8 cellular contexts compared by ENCODE assay signal in the genomic region with DNA sequence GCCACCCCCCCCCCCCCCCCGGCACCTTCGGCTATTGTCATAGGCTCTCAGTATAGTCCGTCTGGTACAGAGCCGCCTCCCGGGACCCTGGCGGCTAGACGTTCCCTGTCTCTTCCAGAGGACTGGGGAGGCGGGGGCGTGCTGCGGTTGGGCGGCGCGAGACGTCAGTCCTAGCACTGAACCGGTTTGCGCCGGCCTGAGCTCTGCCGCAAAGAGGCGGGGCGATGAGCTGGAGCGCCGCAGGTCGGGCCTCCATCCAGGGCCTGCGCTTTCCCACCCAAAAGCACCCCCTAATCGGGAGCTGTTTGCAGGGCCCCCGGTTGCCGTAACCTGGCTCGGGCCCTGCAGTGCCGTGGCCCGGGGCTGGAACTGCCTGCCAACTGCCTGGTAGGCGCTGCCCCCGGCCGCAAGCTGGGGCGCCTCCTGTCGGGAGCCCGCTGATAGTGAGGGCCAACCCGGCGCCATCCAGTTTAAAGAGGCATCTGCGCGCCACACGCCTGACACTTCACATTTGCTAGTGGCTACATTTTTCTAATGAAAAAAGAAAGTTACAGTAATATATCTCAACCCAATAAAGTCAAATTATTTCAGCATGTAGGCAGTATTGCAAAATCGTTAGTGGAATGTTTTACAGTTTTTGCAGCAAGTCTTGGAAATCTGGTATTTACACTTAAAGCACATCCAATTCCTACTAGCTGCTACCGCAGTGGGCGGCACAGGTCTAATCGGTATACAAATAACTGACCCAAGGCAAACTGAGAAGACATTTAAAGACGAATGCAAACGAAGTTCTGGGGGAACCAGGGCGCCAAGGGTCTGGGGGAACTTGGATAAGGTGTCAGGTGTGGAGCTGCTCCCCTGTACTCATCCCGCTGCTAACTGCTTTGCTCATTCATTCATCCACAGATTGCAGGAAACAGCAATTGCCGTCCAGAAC. TPM values are rescaled to one million over a fixed set of nuclear protein-coding genes. Genes with fewer than 3 reads are reported as not detected.
DNase-seq lines count a peak whose midpoint lies in the region; ATAC-seq and TF ChIP-seq lines count a peak whose summit lies in the region.

No MANE protein-coding gene starts in this region.

- H2AFZ ChIP-seq in DND-41 (ENCODE audit: low read depth, low read length): peak overlapping the region; percentile 97

- H3K36me3 ChIP-seq in DND-41 (ENCODE audit: insufficient read depth, low read length): peaks cover 23% of the 10 kb centered on the region
- peaks cover 2% of the 10 kb centered on the region for H3K36me3 ChIP-seq in thymus (ENCODE audit: control insufficient read depth, insufficient read depth)

- peak overlapping the region; percentile 97 for H3K9ac ChIP-seq in DND-41 (ENCODE audit: low read depth, low read length)

- peak overlapping the region; percentile 99 for H3K27ac ChIP-seq in DND-41 (ENCODE audit: low read length)
- H3K27ac ChIP-seq in foreskin keratinocyte: peak overlapping the region; percentile 84
- peak overlapping the region; percentile 99 for H3K27ac ChIP-seq in thymus (ENCODE audit: low read depth)

- H3K27me3 ChIP-seq in DND-41 (ENCODE audit: insufficient read depth, low read length, poor library complexity): no peaks in the 10 kb centered on the region
- no peaks in the 10 kb centered on the region for H3K27me3 ChIP-seq in foreskin keratinocyte
- no peaks in the 10 kb centered on the region for H3K27me3 ChIP-seq in thymus (ENCODE audit: control insufficient read depth, insufficient read depth)

- no peaks in the 10 kb centered on the region for H3K9me3 ChIP-seq in DND-41 (ENCODE audit: insufficient read depth, low read length, severe bottlenecking)
- H3K9me3 ChIP-seq in thymus (ENCODE audit: control insufficient read depth): no peaks in the 10 kb centered on the region

- TF ChIP-seq CTCF in DND-41 (IDR thresholded peaks at IDR 0.05; ENCODE audit: borderline replicate concordance, extremely low read depth, low read length, poor library complexity, severe bottlenecking) (peak; percentile 79), foreskin keratinocyte (conservative IDR thresholded peaks at IDR 0.05) (peak; percentile 96), omental fat pad (IDR thresholded peaks at IDR 0.05) (peak in 1 of 3 donors; percentile 75)

- H3K4me2 ChIP-seq in DND-41 (ENCODE audit: insufficient read depth, low read length): peak overlapping the region; percentile 78

- H3K4me3 ChIP-seq in DND-41 (ENCODE audit: low read depth in 1 of 2, low read length in 2 of 2) (peak overlapping the region; percentile 35 to 71; a peak in 3 of 4 replicates), thymus (ENCODE audit: low read length) (peak overlapping the region; percentile 99)

- H3K4me1 ChIP-seq in DND-41 (ENCODE audit: insufficient read depth, low read length): peaks cover 46% of the 10 kb centered on the region
- peaks cover 16% of the 10 kb centered on the region for H3K4me1 ChIP-seq in foreskin keratinocyte
- H3K4me1 ChIP-seq in thymus (ENCODE audit: control insufficient read depth, insufficient read depth, low read length): peaks cover 17% of the 10 kb centered on the region

- DNase-seq in DND-41 (peak; percentile 98), KG1 (lab: John Stamatoyannopoulos, UW) (peak; percentile 76), RKO (ENCODE audit: low spot score) (peak; percentile 99), foreskin keratinocyte (peak; percentile 92 to 94), omental fat pad (ENCODE audit: low spot score) (peak; percentile 81)
- peak; percentile 96 for DNase-seq in activated T-helper 9 cell treated with anti-CD3 and anti-CD28 coated beads, Interleukin-2, amount 50 U/mL, for 16 hours (ENCODE audit: low read depth)

- WGBS in thymus: 6% methylated on average over 50 of the region's 50 CpGs

- H4K20me1 ChIP-seq in DND-41 (ENCODE audit: insufficient read depth, low read length): peaks cover 36% of the 10 kb centered on the region

- peaks cover 42% of the 10 kb centered on the region for H3K79me2 ChIP-seq in DND-41 (ENCODE audit: insufficient read depth, low read length)

- ATAC-seq in DND-41 (ENCODE audit: insufficient read depth, low read depth) (peak; percentile 92), GM21619 (IDR thresholded peaks at IDR 0.05; ENCODE audit: unreplicated experiment) (peak; percentile 84), foreskin keratinocyte (peak; percentile 96), omental fat pad (ENCODE audit: low FRiP score) (peak; percentile 97)

RNA-seq across cellular contexts. Expression of a gene that starts 0.8 kb away (rescaled TPM):
- total RNA-seq in foreskin keratinocyte: 141 and 150 TPM in 2 replicates
- 47.7 and 48.8 TPM in 2 replicates for polyA plus RNA-seq in foreskin keratinocyte
- 100 to 1,000 TPM in 3 of 4 donors, 10 to 100 TPM in 1; 99.1 to 121 (median 109) TPM for total RNA-seq in omental fat pad
- polyA plus RNA-seq in thymus: 52.5 TPM

Comparison
In these comparisons a context has a peak if more than half of its experiments do, and no peak if none do; other contexts are left out.
1. Peak in every context shown above with its lines: DNase-seq, ATAC-seq, H3K4me3 ChIP-seq and H3K27ac ChIP-seq.